17 cellular contexts compared by ENCODE assay signal in the genomic region with DNA sequence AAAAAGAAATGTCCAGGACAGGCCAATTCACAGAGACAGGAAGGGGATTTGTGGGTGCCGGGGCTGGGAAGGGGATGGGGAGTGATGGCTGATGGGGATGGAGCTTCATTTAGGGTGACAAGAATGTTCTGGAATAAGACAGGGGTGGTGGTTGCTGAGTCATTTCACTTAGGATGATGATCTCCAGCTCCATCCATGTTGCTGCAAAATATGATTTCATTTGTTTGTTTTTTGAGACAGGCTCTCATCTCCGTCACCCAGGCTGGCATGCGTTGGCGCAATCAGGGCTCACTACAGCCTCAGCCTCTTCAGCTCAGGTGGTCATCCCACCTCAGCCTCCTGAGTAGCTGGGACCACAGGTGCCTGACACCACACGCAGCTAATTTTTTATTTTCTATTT. TPM values are rescaled to one million over a fixed set of nuclear protein-coding genes. Genes with fewer than 3 reads are reported as not detected.
DNase-seq lines count a peak whose midpoint lies in the region; ATAC-seq lines count a peak whose summit lies in the region.
"Had no signal": no experiment of that assay in that cellular context is flagged by ENCODE, and none has a peak within 500 bp of the region (broad histone marks: within the 10 kb centered on the region; RNA-seq: fewer than 3 reads in every experiment).

No MANE protein-coding gene starts in this region.

- H3K4me3 Mint-ChIP-seq in activated CD4-positive, alpha-beta T cell treated with anti-CD3 and anti-CD28 coated beads for 36 hours: peak overlapping the region; percentile 29
- peak overlapping the region in 1 of 3 donors; percentile 28 for H3K4me3 Mint-ChIP-seq in T-cell
- H3K4me3 Mint-ChIP-seq in immature natural killer cell: peak overlapping the region in 2 of 5 donors; percentile 45 to 47
- H3K4me3 Mint-ChIP-seq: brain had no signal

- intact Hi-C loops in activated CD4-positive, alpha-beta T cell treated with anti-CD3 and anti-CD28 coated beads for 36 hours (cut with DNase I, micrococcal nuclease): no loop called here

- H3K36me3 Mint-ChIP-seq in activated CD4-positive, alpha-beta T cell treated with anti-CD3 and anti-CD28 coated beads for 36 hours (ENCODE audit: low read depth): no peaks in the 10 kb centered on the region
- no peaks in the 10 kb centered on the region for H3K36me3 Mint-ChIP-seq in T-cell
- H3K36me3 Mint-ChIP-seq in immature natural killer cell: no peaks in the 10 kb centered on the region
- H3K36me3 Mint-ChIP-seq: brain had no signal

- DNase-seq in activated CD4-positive, alpha-beta T cell treated with anti-CD3 and anti-CD28 coated beads for 36 hours: no peak
- no peak for DNase-seq in activated CD4-positive, alpha-beta T cell treated with anti-CD3 and anti-CD28 coated beads, Interleukin-2, amount 50 U/mL, for 1 hour
- DNase-seq in ELR (ENCODE audit: low read depth): peak; percentile 48
- no peak for DNase-seq in T-cell
- no peak for DNase-seq in immature natural killer cell
- DNase-seq in NCI-H128 (lab: John Stamatoyannopoulos, UW; ENCODE audit: unreplicated experiment): no peak
- DNase-seq in dermis blood vessel endothelial cell: no peak
- DNase-seq: Caco-2; effector CD8-positive, alpha-beta T cell; NCI-H1417; sigmoid colon; uterus had no signal

- peak overlapping the region; percentile 83 for H3K27ac Mint-ChIP-seq in activated CD4-positive, alpha-beta T cell treated with anti-CD3 and anti-CD28 coated beads for 36 hours
- H3K27ac Mint-ChIP-seq in T-cell: peak overlapping the region; percentile 88 to 98
- peak overlapping the region in 5 of 6 donors; percentile 13 to 94 (median 75) for H3K27ac Mint-ChIP-seq in immature natural killer cell
- H3K27ac Mint-ChIP-seq: brain had no signal

- CTCF ChIA-PET in activated CD4-positive, alpha-beta T cell treated with anti-CD3 and anti-CD28 coated beads for 36 hours (lab: Charles Lee): interaction anchor here (0.6 to 5.9 kb wide), 7 partner anchors 13 to 220 kb away, joined by 3 to 52 read pairs (median 3); no protein-coding TSS in a partner anchor
- CTCF ChIA-PET in T-cell (lab: Charles Lee): interaction anchor here (0.6 to 0.7 kb wide), 3 partner anchors 14 to 198 kb away, joined by 4 to 9 read pairs (median 4); a partner anchor contains a TSS

- peaks cover 30% of the 10 kb centered on the region for H3K4me1 Mint-ChIP-seq in activated CD4-positive, alpha-beta T cell treated with anti-CD3 and anti-CD28 coated beads for 36 hours
- H3K4me1 Mint-ChIP-seq in T-cell (peaks cover 29 to 37% (median 32%) of the 10 kb centered on the region in 3 donors), immature natural killer cell (peaks cover 14 to 28% of the 10 kb centered on the region in 2 donors)
- H3K4me1 Mint-ChIP-seq: brain had no signal

- POLR2A ChIA-PET in activated CD4-positive, alpha-beta T cell treated with anti-CD3 and anti-CD28 coated beads for 36 hours (lab: Charles Lee): interaction anchor here (1.8 kb wide), 1 partner anchor 43 kb away, joined by 5 read pairs; no protein-coding TSS in a partner anchor
- POLR2A ChIA-PET in T-cell (lab: Charles Lee): interaction anchor here (0.6 to 0.7 kb wide), 3 partner anchors 28 to 402 kb away, joined by 3 to 4 read pairs (median 3); no protein-coding TSS in a partner anchor

- no peaks in the 10 kb centered on the region for H3K27me3 Mint-ChIP-seq in activated CD4-positive, alpha-beta T cell treated with anti-CD3 and anti-CD28 coated beads for 36 hours
- H3K27me3 Mint-ChIP-seq in T-cell: no peaks in the 10 kb centered on the region
- H3K27me3 Mint-ChIP-seq in immature natural killer cell (ENCODE audit: low read depth in 3 of 3): peaks cover 2% of the 10 kb centered on the region in 3 donors
- H3K27me3 Mint-ChIP-seq: stimulated activated naive CD8-positive, alpha-beta T cell treated with anti-CD3 and anti-CD28 coated beads, Interleukin-15, Interleukin-2, amounts not matched to agents 100 ng/mL and 50 ng/mL, for 24 hours had no signal

- no peaks in the 10 kb centered on the region for H3K9me3 Mint-ChIP-seq in activated CD4-positive, alpha-beta T cell treated with anti-CD3 and anti-CD28 coated beads for 36 hours (ENCODE audit: low read depth)
- H3K9me3 Mint-ChIP-seq in T-cell (no peaks in the 10 kb centered on the region), immature natural killer cell (no peaks in the 10 kb centered on the region)
- H3K9me3 Mint-ChIP-seq: stimulated activated naive CD8-positive, alpha-beta T cell treated with anti-CD3 and anti-CD28 coated beads, Interleukin-15, Interleukin-2, amounts not matched to agents 100 ng/mL and 50 ng/mL, for 24 hours had no signal

- no peak for ATAC-seq in activated CD4-positive, alpha-beta T cell treated with anti-CD3 and anti-CD28 coated beads for 36 hours
- ATAC-seq in T-cell (replicated peaks in 1 of 4) (no peak), HG02759 (IDR thresholded peaks at IDR 0.05; ENCODE audit: unreplicated experiment) (no peak)
- ATAC-seq: activated CD4-positive, CD25-positive, alpha-beta regulatory T cell treated with anti-CD3 and anti-CD28 coated beads, Interleukin-2, amount 50 U/mL, for 24 hours had no signal

RNA-seq across cellular contexts. Expression of a gene that starts 3.1 kb away (rescaled TPM):
- total RNA-seq in activated CD4-positive, alpha-beta T cell treated with anti-CD3 and anti-CD28 coated beads for 36 hours: under 1 TPM; 0.39 to 0.75 TPM
- 1 to 10 TPM in 2 of 5 donors, under 1 TPM in 2, not detected in 1; 0.42 to 1.5 (median 1.0) TPM for total RNA-seq in T-cell
- under 1 TPM in 1 of 3 donors, not detected in 2; 0.94 TPM for polyA plus RNA-seq in immature natural killer cell
- total RNA-seq in dermis blood vessel endothelial cell: 0.17 TPM in 1 of 2 replicates, not detected in the other
- total RNA-seq: Caco-2, lung microvascular endothelial cell, uterus had no signal

RNA-seq across cellular contexts. Expression of a gene that starts 10.2 kb away (rescaled TPM):
- total RNA-seq in activated CD4-positive, alpha-beta T cell treated with anti-CD3 and anti-CD28 coated beads for 36 hours: 1 to 10 TPM; 1.9 to 2.7 TPM
- total RNA-seq in T-cell (10 to 100 TPM in 2 of 5 donors, 1 to 10 TPM in 3; 2.1 to 13.5 (median 5.3) TPM), dermis blood vessel endothelial cell (1.3 and 1.5 TPM in 2 replicates)
- polyA plus RNA-seq in immature natural killer cell: not detected

RNA-seq across cellular contexts. Expression of a gene that starts 22.6 kb away (rescaled TPM):
- not detected for total RNA-seq in activated CD4-positive, alpha-beta T cell treated with anti-CD3 and anti-CD28 coated beads for 36 hours
- under 1 TPM in 3 of 5 donors, not detected in 2; 0.22 to 0.49 (median 0.30) TPM for total RNA-seq in T-cell
- polyA plus RNA-seq in immature natural killer cell: 10 to 100 TPM in 1 of 3 donors, 1 to 10 TPM in 1, under 1 TPM in 1; 0.96 to 10.8 (median 2.5) TPM
- 0.17 and 0.19 TPM in 2 replicates for total RNA-seq in dermis blood vessel endothelial cell
- total RNA-seq: Caco-2 had no signal

RNA-seq across cellular contexts. Expression of a gene that starts 22.7 kb away (rescaled TPM):
- 100 to 1,000 TPM; 146 to 192 TPM for total RNA-seq in activated CD4-positive, alpha-beta T cell treated with anti-CD3 and anti-CD28 coated beads for 36 hours
- 100 to 1,000 TPM; 130 to 172 (median 161) TPM for total RNA-seq in T-cell
- polyA plus RNA-seq in immature natural killer cell: 10 to 100 TPM in 2 of 3 donors, 1 to 10 TPM in 1; 6.2 to 40.9 (median 11.1) TPM
- total RNA-seq in dermis blood vessel endothelial cell: 43.4 and 93.6 TPM in 2 replicates

RNA-seq across cellular contexts. Expression of a gene that starts 23.2 kb away (rescaled TPM):
- 10 to 100 TPM; 38.4 to 61.8 TPM for total RNA-seq in activated CD4-positive, alpha-beta T cell treated with anti-CD3 and anti-CD28 coated beads for 36 hours
- total RNA-seq in T-cell (10 to 100 TPM; 38.3 to 87.0 (median 80.4) TPM), dermis blood vessel endothelial cell (64.0 and 84.9 TPM in 2 replicates)
- 100 to 1,000 TPM; 115 to 148 (median 117) TPM for polyA plus RNA-seq in immature natural killer cell
